Comparison of ENCODE assay signal across 12 cellular contexts in genomic region chr9:83188272-83188671, GRCh38.
"Had no signal": no experiment of that assay in that cellular context is flagged by ENCODE, and none has a peak within 500 bp of the region (broad histone marks: within the 10 kb centered on the region; RNA-seq: fewer than 3 reads in every experiment).

No MANE protein-coding gene starts in this region.

- H3K9me3 ChIP-seq: gastrocnemius medialis, heart right ventricle had no signal

- H3K27ac ChIP-seq: gastrocnemius medialis, heart right ventricle, VCaP had no signal

- H3K4me3 ChIP-seq: gastrocnemius medialis, heart right ventricle had no signal

- ATAC-seq: activated CD8-positive, alpha-beta memory T cell treated with anti-CD3 and anti-CD28 coated beads, Interleukin-2, amount 10 ng/mL, durations not matched to agents 7 days and 5 days; gastrocnemius medialis; heart right ventricle; stimulated activated memory B cell treated with anti-CD40 and anti-IgM and Interleukin-4, amounts not matched to agents 10 μg/mL and 1 μg/mL and 100 μg/mL, for 72 hours had no signal

- H3K36me3 ChIP-seq: gastrocnemius medialis, heart right ventricle had no signal

- DNase-seq: activated CD4-positive, alpha-beta memory T cell treated with anti-CD3 and anti-CD28 coated beads for 36 hours; activated CD8-positive, alpha-beta memory T cell treated with anti-CD3 and anti-CD28 coated beads, Interleukin-2, amount 10 ng/mL, durations not matched to agents 7 days and 5 days; activated naive CD4-positive, alpha-beta T cell treated with anti-CD3 and anti-CD28 coated beads, Interleukin-2, amount 10 ng/mL, durations not matched to agents 7 days and 5 days; activated T-cell treated with anti-CD3 and anti-CD28 coated beads, Interleukin-2, amount 50 U/mL, for 1 hour; dermis blood vessel endothelial cell; gastrocnemius medialis; heart right ventricle; nucleus accumbens; posterior cingulate gyrus; retina had no signal
